8 cellular contexts compared by ENCODE assay signal in the genomic region with DNA sequence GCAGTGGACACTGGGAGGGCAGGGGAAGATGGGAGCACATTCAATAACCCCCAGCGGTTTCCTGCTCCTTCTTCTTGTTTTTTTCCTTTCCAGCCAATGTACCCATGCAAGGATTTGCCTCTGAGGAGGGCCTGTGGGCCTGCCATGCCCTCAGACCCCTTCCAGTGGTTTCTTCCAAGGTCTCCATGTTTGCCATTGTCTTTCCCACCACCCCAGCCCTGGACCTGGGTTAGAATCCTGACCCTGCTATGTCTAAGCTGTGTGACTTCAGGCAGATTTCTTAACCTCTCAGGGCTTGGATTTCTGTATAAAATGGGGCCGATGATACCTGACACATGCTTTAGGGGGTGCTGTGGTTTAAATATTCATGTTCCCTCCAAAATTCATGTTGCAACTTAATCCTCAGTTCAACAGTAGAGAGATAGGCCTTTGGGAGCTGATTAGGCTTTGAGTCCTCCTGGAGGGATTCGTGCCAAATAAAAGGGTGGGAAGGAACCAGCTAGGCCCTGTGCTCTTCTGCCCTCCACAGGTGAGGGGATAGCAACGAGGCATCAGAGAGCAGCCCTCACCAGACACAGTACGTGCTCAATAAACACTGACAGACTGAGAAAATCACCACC. TPM values are rescaled to one million over a fixed set of nuclear protein-coding genes. Genes with fewer than 3 reads are reported as not detected.
DNase-seq lines count a peak whose midpoint lies in the region; ATAC-seq and TF ChIP-seq lines count a peak whose summit lies in the region.

No MANE protein-coding gene starts in this region.

- ATAC-seq in activated T-cell treated with anti-CD3 and anti-CD28 coated beads, Interleukin-2, amount 50 U/mL, for 72 hours (replicated peaks in 1 of 2), result peak; percentile 35 to 36
- no peak for ATAC-seq in activated T-cell treated with anti-CD3 and anti-CD28 coated beads, Interleukin-2, amount 50 U/mL, for 4 hours

- no peak for TF ChIP-seq POLR2A in transverse colon (IDR thresholded peaks at IDR 0.05)

- no peaks in the 10 kb centered on the region for H3K27me3 Mint-ChIP-seq in activated T-cell treated with anti-CD3 and anti-CD28 coated beads, Interleukin-2, amount 50 U/mL, for 72 hours (ENCODE audit: low read depth)
- H3K27me3 Mint-ChIP-seq in activated T-cell treated with anti-CD3 and anti-CD28 coated beads, Interleukin-2, amount 50 U/mL, for 4 hours (ENCODE audit: low read depth), result no peaks in the 10 kb centered on the region
- H3K27me3 Mint-ChIP-seq in activated naive CD4-positive, alpha-beta T cell treated with anti-CD3 and anti-CD28 coated beads for 36 hours (ENCODE audit: low read depth), result no peaks in the 10 kb centered on the region

- H3K4me3 ChIP-seq in OCI-LY3 (ENCODE audit: low read length), result no peak overlapping the region
- no peak overlapping the region for H3K4me3 ChIP-seq in epithelial cell of proximal tubule (ENCODE audit: low read depth, low read length)
- H3K4me3 ChIP-seq in transverse colon, result no peak overlapping the region

- intact Hi-C loops in transverse colon (cut with DNase I; ENCODE audit: low total_unique reads) (no loop called here), posterior cingulate gyrus (cut with DNase I) (no loop called here)
- intact Hi-C loops in activated naive CD4-positive, alpha-beta T cell treated with anti-CD3 and anti-CD28 coated beads for 36 hours (cut with micrococcal nuclease), result loop anchor here (1.0 to 2.0 kb wide), 5 partner anchors 37 to 255 kb away; a partner anchor contains a TSS

- H3K9me3 Mint-ChIP-seq in activated T-cell treated with anti-CD3 and anti-CD28 coated beads, Interleukin-2, amount 50 U/mL, for 72 hours, result no peaks in the 10 kb centered on the region
- H3K9me3 Mint-ChIP-seq in activated T-cell treated with anti-CD3 and anti-CD28 coated beads, Interleukin-2, amount 50 U/mL, for 4 hours, result no peaks in the 10 kb centered on the region
- H3K9me3 Mint-ChIP-seq in activated naive CD4-positive, alpha-beta T cell treated with anti-CD3 and anti-CD28 coated beads for 36 hours, result no peaks in the 10 kb centered on the region

- 70 to 93% methylated on average over 2 to 5 of the region's 5 CpGs for WGBS in transverse colon (ENCODE audit: low coverage in 1 of 2), 2 donors

- no peaks in the 10 kb centered on the region for H4K20me1 ChIP-seq in OCI-LY3 (ENCODE audit: insufficient read depth, low read length)

- H3K4me1 ChIP-seq in OCI-LY3 (ENCODE audit: low read length) (peaks cover 22% of the 10 kb centered on the region), transverse colon (peaks cover 14 to 47% (median 17%) of the 10 kb centered on the region in 4 donors)

- no peak overlapping the region for H2AFZ ChIP-seq in OCI-LY3 (ENCODE audit: low read depth, low read length)

- H3K9me3 ChIP-seq in OCI-LY3 (ENCODE audit: insufficient read depth, low read length) (no peaks in the 10 kb centered on the region), transverse colon (no peaks in the 10 kb centered on the region)

- H3K4me2 ChIP-seq in OCI-LY3 (ENCODE audit: low read length), result no peak overlapping the region

- no peak overlapping the region for H3K27ac Mint-ChIP-seq in activated T-cell treated with anti-CD3 and anti-CD28 coated beads, Interleukin-2, amount 50 U/mL, for 72 hours
- H3K27ac Mint-ChIP-seq in activated naive CD4-positive, alpha-beta T cell treated with anti-CD3 and anti-CD28 coated beads for 36 hours, result no peak overlapping the region

- CTCF ChIA-PET in activated naive CD4-positive, alpha-beta T cell treated with anti-CD3 and anti-CD28 coated beads for 36 hours (lab: Charles Lee), result interaction anchor here (0.6 to 1.6 kb wide), 10 partner anchors 9 to 427 kb away, joined by 3 to 14 read pairs (median 4); no protein-coding TSS in a partner anchor

- H3K27ac ChIP-seq in OCI-LY3 (ENCODE audit: low read length), result no peak overlapping the region
- H3K27ac ChIP-seq in transverse colon, result peak overlapping the region; percentile 69 to 81 (median 75)

- H3K9ac ChIP-seq in OCI-LY3 (ENCODE audit: low read length), result no peak overlapping the region

- H3K27me3 ChIP-seq in OCI-LY3 (ENCODE audit: low read depth, low read length) (no peaks in the 10 kb centered on the region), transverse colon (no peaks in the 10 kb centered on the region)

- H3K36me3 Mint-ChIP-seq in activated T-cell treated with anti-CD3 and anti-CD28 coated beads, Interleukin-2, amount 50 U/mL, for 72 hours (ENCODE audit: insufficient read depth in 2 of 2), result no peaks in the 10 kb centered on the region
- H3K36me3 Mint-ChIP-seq in activated T-cell treated with anti-CD3 and anti-CD28 coated beads, Interleukin-2, amount 50 U/mL, for 4 hours (ENCODE audit: insufficient read depth), result no peaks in the 10 kb centered on the region
- H3K36me3 Mint-ChIP-seq in activated naive CD4-positive, alpha-beta T cell treated with anti-CD3 and anti-CD28 coated beads for 36 hours (ENCODE audit: low read depth), result no peaks in the 10 kb centered on the region

- no peak overlapping the region for H3K4me3 Mint-ChIP-seq in activated T-cell treated with anti-CD3 and anti-CD28 coated beads, Interleukin-2, amount 50 U/mL, for 72 hours
- no peak overlapping the region for H3K4me3 Mint-ChIP-seq in activated T-cell treated with anti-CD3 and anti-CD28 coated beads, Interleukin-2, amount 50 U/mL, for 4 hours
- H3K4me3 Mint-ChIP-seq in activated naive CD4-positive, alpha-beta T cell treated with anti-CD3 and anti-CD28 coated beads for 36 hours, result no peak overlapping the region

- TF ChIP-seq CTCF in OCI-LY3 (IDR thresholded peaks at IDR 0.05; ENCODE audit: low read depth, low read length), result peak; percentile 61
- TF ChIP-seq CTCF in epithelial cell of proximal tubule (conservative IDR thresholded peaks at IDR 0.05; ENCODE audit: low read depth, low read length), result peak; percentile 54
- peak; percentile 22 to 65 (median 31) for TF ChIP-seq CTCF in transverse colon (IDR thresholded peaks at IDR 0.05)

- peaks cover 27% of the 10 kb centered on the region for H3K4me1 Mint-ChIP-seq in activated T-cell treated with anti-CD3 and anti-CD28 coated beads, Interleukin-2, amount 50 U/mL, for 72 hours (ENCODE audit: low read depth)
- H3K4me1 Mint-ChIP-seq in activated T-cell treated with anti-CD3 and anti-CD28 coated beads, Interleukin-2, amount 50 U/mL, for 4 hours (ENCODE audit: low read depth), result peaks cover 2% of the 10 kb centered on the region
- peaks cover 7% of the 10 kb centered on the region for H3K4me1 Mint-ChIP-seq in activated naive CD4-positive, alpha-beta T cell treated with anti-CD3 and anti-CD28 coated beads for 36 hours (ENCODE audit: low read depth)

- TF ChIP-seq EP300 in transverse colon (IDR thresholded peaks at IDR 0.05; ENCODE audit: low read depth), result no peak

- H3K36me3 ChIP-seq in OCI-LY3 (replicated peaks; ENCODE audit: low read depth, low read length) (no peaks in the 10 kb centered on the region), transverse colon (no peaks in the 10 kb centered on the region)

- no peaks in the 10 kb centered on the region for H3K79me2 ChIP-seq in OCI-LY3 (ENCODE audit: low read length)

- no peak for DNase-seq in activated T-cell treated with anti-CD3 and anti-CD28 coated beads, Interleukin-2, amount 50 U/mL, for 72 hours
- no peak for DNase-seq in activated T-cell treated with anti-CD3 and anti-CD28 coated beads, Interleukin-2, amount 50 U/mL, for 4 hours
- DNase-seq in epithelial cell of proximal tubule (ENCODE audit: low read depth) (no peak), transverse colon (no peak), NCI-H1105 treated with DMSO at 0.1 percent for 48 hours (lab: John Stamatoyannopoulos, UW) (no peak), posterior cingulate gyrus (no peak)
- DNase-seq in activated naive CD4-positive, alpha-beta T cell treated with anti-CD3 and anti-CD28 coated beads for 36 hours, result no peak

- in situ Hi-C loops in transverse colon (cut with MboI; ENCODE audit: low pct_ligation_motif_present in 1 of 4, low pct_unique_long_range_greater_than_20kb in 1 of 4, low sequenced_read_pairs in 3 of 4), result no loop called here

RNA-seq across cellular contexts. Expression of a gene that starts 46.3 kb away (rescaled TPM):
- total RNA-seq in activated T-cell treated with anti-CD3 and anti-CD28 coated beads, Interleukin-2, amount 50 U/mL, for 72 hours, result 10 to 100 TPM; 46.1 to 56.7 TPM
- 10 to 100 TPM; 16.4 to 23.4 (median 19.4) TPM for total RNA-seq in activated T-cell treated with anti-CD3 and anti-CD28 coated beads, Interleukin-2, amount 50 U/mL, for 4 hours
- total RNA-seq in epithelial cell of proximal tubule, result 223 and 264 TPM in 2 replicates
- total RNA-seq in transverse colon, result 100 to 1,000 TPM; 282 to 707 (median 563) TPM
- total RNA-seq in activated naive CD4-positive, alpha-beta T cell treated with anti-CD3 and anti-CD28 coated beads for 36 hours, result 10 to 100 TPM; 47.7 to 48.0 TPM

Comparison
In these comparisons a context has a peak if more than half of its experiments do, and no peak if none do; other contexts are left out.
1. ATAC-seq: peak in activated T-cell treated with anti-CD3 and anti-CD28 coated beads, Interleukin-2, amount 50 U/mL, for 72 hours (2 of 2); none in activated T-cell treated with anti-CD3 and anti-CD28 coated beads, Interleukin-2, amount 50 U/mL, for 4 hours (0 of 2).
2. Peak in every context shown above with its lines, with median percentiles within 50 percentile points of each other: CTCF ChIP-seq.